ENCODE assay signal across 9 cellular contexts in genomic region chr1:153494976-153495535, GRCh38. TPM values are rescaled to one million over a fixed set of nuclear protein-coding genes. Genes with fewer than 3 reads are reported as not detected.
DNase-seq lines count a peak whose midpoint lies in the region; ATAC-seq and TF ChIP-seq lines count a peak whose summit lies in the region.
"Had no signal": no experiment of that assay in that cellular context is flagged by ENCODE, and none has a peak within 500 bp of the region (broad histone marks: within the 10 kb centered on the region; RNA-seq: fewer than 3 reads in every experiment).

No MANE protein-coding gene starts in this region.

- POLR2A ChIA-PET in HEK293T (lab: Yijun Ruan, JAX), result interaction anchor here (1.2 kb wide), 1 partner anchor 143 kb away, joined by 5 read pairs; no protein-coding TSS in a partner anchor

- no peak for ATAC-seq in HG02981 (IDR thresholded peaks at IDR 0.05; ENCODE audit: unreplicated experiment)

- CTCF ChIA-PET in HEK293T (lab: Yijun Ruan, JAX), result interaction anchor here (0.6 to 4.7 kb wide), 18 partner anchors 10 to 1636 kb away, joined by 3 to 98 read pairs (median 4); partner anchors contain the start of genes PGLYRP4, S100A13 and S100A9

- DNase-seq in AG20443 (ENCODE audit: low spot score), result peak; percentile 70
- peak; percentile 83 for DNase-seq in HEK293T (ENCODE audit: extremely low spot score)
- peak; percentile 81 for DNase-seq in NCI-H748 (lab: John Stamatoyannopoulos, UW; ENCODE audit: unreplicated experiment)
- DNase-seq in activated CD4-positive, alpha-beta T cell treated with anti-CD3 and anti-CD28 coated beads, Interleukin-2, amount 50 U/mL, for 24 hours (ENCODE audit: low read depth in 1 of 2, low spot score in 1 of 2), result peak; percentile 62 to 63
- peak; percentile 28 to 66 for DNase-seq in dermis microvascular lymphatic vessel endothelial cell (ENCODE audit: low read depth in 2 of 2)
- peak; percentile 53 to 71 for DNase-seq in lung microvascular endothelial cell (ENCODE audit: low read depth in 2 of 2)
- DNase-seq in stimulated activated CD8-positive, alpha-beta memory T cell treated with anti-CD3 and anti-CD28 coated beads, Interleukin-15, amount 100 ng/mL, for 48 hours (ENCODE audit: low read depth in 2 of 2), result peak; percentile 36 to 41

TF ChIP-seq in HEK293T, 16 proteins besides CTCF, POLR2A, EP300 and RAD21:
- no peak for TF ChIP-seq ARNT (IDR thresholded peaks at IDR 0.05)
- peak; percentile 58 for TF ChIP-seq PKNOX1 (IDR thresholded peaks at IDR 0.05)
- no peak for TF ChIP-seq ELF4 (IDR thresholded peaks at IDR 0.05)

RNA-seq across cellular contexts. Expression of gene S100A7, which starts 34.6 kb away (rescaled TPM):
- not detected in 2 replicates for total RNA-seq in dermis microvascular lymphatic vessel endothelial cell
- not detected in 2 replicates for total RNA-seq in lung microvascular endothelial cell
- total RNA-seq: subcutaneous adipose tissue had no signal

RNA-seq across cellular contexts. Expression of gene S100A6, which starts 40.7 kb away (rescaled TPM):
- 377 and 1,309 TPM in 2 replicates for total RNA-seq in dermis microvascular lymphatic vessel endothelial cell
- 524 and 1,217 TPM in 2 replicates for total RNA-seq in lung microvascular endothelial cell

RNA-seq across cellular contexts. Expression of gene S100A5, which starts 45.7 kb away (rescaled TPM):
- not detected in 2 replicates for total RNA-seq in dermis microvascular lymphatic vessel endothelial cell
- not detected in 2 replicates for total RNA-seq in lung microvascular endothelial cell
- total RNA-seq: subcutaneous adipose tissue had no signal

RNA-seq across cellular contexts. Expression of gene S100A4, which starts 50.5 kb away (rescaled TPM):
- 2.0 and 35.9 TPM in 2 replicates for total RNA-seq in dermis microvascular lymphatic vessel endothelial cell
- 0.60 and 5.4 TPM in 2 replicates for total RNA-seq in lung microvascular endothelial cell

RNA-seq across cellular contexts. Expression of gene S100A3, which starts 54.0 kb away (rescaled TPM):
- total RNA-seq in dermis microvascular lymphatic vessel endothelial cell, result 0.38 and 2.3 TPM in 2 replicates
- 0.20 and 2.8 TPM in 2 replicates for total RNA-seq in lung microvascular endothelial cell
